In genomic region chr6:147774856-147775255, GRCh38 we compare ENCODE assay signal across 18 cellular contexts.
A peak's percentile ranks its signal among the peaks of the same experiment; 100 is the strongest.
DNase-seq lines count a peak whose midpoint lies in the region; ATAC-seq, FAIRE-seq and TF ChIP-seq lines count a peak whose summit lies in the region.
"Had no signal": no experiment of that assay in that cellular context is flagged by ENCODE, and none has a peak within 500 bp of the region (broad histone marks: within the 10 kb centered on the region; RNA-seq: fewer than 3 reads in every experiment).

No MANE protein-coding gene starts in this region.

- POLR2A ChIA-PET in HepG2 (lab: Yijun Ruan, JAX): no interaction called here
- POLR2A ChIA-PET in OCI-LY7 (lab: Charles Lee): interaction anchor here (0.6 kb wide), 1 partner anchor 508 kb away, joined by 3 read pairs; no protein-coding TSS in a partner anchor

- no peak overlapping the region for H3K27ac Mint-ChIP-seq in activated T-helper 1 cell treated with anti-CD3 and anti-CD28 coated beads, Interleukin-12 subunit alpha, Interleukin-12 subunit beta, Interleukin-2, Interleukin-4 antibody, amounts not matched to agents 30 ng/mL and 10 ng/mL and 1 ng/mL, durations not matched to agents 14 hours and 24 hours and 36 hours
- H3K27ac Mint-ChIP-seq: stimulated activated naive B cell treated with anti-CD40 and anti-IgM and Interleukin-4, amounts not matched to agents 10 μg/mL and 1 μg/mL and 100 μg/mL, for 72 hours had no signal

- no peaks in the 10 kb centered on the region for H3K9me3 Mint-ChIP-seq in activated T-helper 1 cell treated with anti-CD3 and anti-CD28 coated beads, Interleukin-12 subunit alpha, Interleukin-12 subunit beta, Interleukin-2, Interleukin-4 antibody, amounts not matched to agents 30 ng/mL and 10 ng/mL and 1 ng/mL, durations not matched to agents 14 hours and 24 hours and 36 hours

- H3K27ac ChIP-seq in HepG2 (ENCODE audit: extremely low read length, insufficient read depth, low read length) (no peak overlapping the region), right lobe of liver (no peak overlapping the region), OCI-LY7 (ENCODE audit: low read depth, low read length, poor library complexity, severe bottlenecking) (no peak overlapping the region)
- H3K27ac ChIP-seq: gastrocnemius medialis, GM23248 had no signal

- ATAC-seq in HepG2: no peak
- no peak for ATAC-seq in right lobe of liver
- no peak for ATAC-seq in GM21619 (IDR thresholded peaks at IDR 0.05; ENCODE audit: unreplicated experiment)
- ATAC-seq in HG02759 (IDR thresholded peaks at IDR 0.05; ENCODE audit: unreplicated experiment): no peak
- ATAC-seq: gastrocnemius medialis; stimulated activated naive B cell treated with anti-CD40 and anti-IgM and Interleukin-4, amounts not matched to agents 10 μg/mL and 1 μg/mL and 100 μg/mL, for 72 hours had no signal

- peak; percentile 20 for DNase-seq in HepG2 (ENCODE audit: low spot score)
- DNase-seq in right lobe of liver: no peak
- no peak for DNase-seq in OCI-LY7 (ENCODE audit: low spot score)
- DNase-seq in fibroblast of mammary gland (ENCODE audit: low read depth): peak; percentile 5
- DNase-seq in NCI-H187 (lab: John Stamatoyannopoulos, UW): no peak
- no peak for DNase-seq in activated T-helper 1 cell treated with anti-CD3 and anti-CD28 coated beads, Interleukin-12 subunit alpha, Interleukin-12 subunit beta, Interleukin-2, Interleukin-4 antibody, amounts not matched to agents 30 ng/mL and 10 ng/mL and 1 ng/mL, durations not matched to agents 14 hours and 24 hours and 36 hours (ENCODE audit: low spot score)
- DNase-seq: activated CD4-positive, alpha-beta T cell treated with anti-CD3 and anti-CD28 coated beads for 4 hours; DMS79 treated with DMSO at 0.1 percent for 48 hours; gastrocnemius medialis; GM23248; kidney; MG63; retina; stimulated activated CD4-positive, alpha-beta T cell treated with anti-CD3 and anti-CD28 coated beads, Interleukin-4, amount 100 ng/mL, for 4 hours; stimulated activated naive B cell treated with anti-CD40 and anti-IgM and Interleukin-4, amounts not matched to agents 10 μg/mL and 1 μg/mL and 100 μg/mL, for 72 hours had no signal

- FAIRE-seq in HepG2 (lab: Jason Lieb, UNC): no peak
- FAIRE-seq: GM18507 had no signal

- H3K36me3 ChIP-seq in HepG2 (replicated peaks in 1 of 2; ENCODE audit: control insufficient read depth in 1 of 2, insufficient read depth in 2 of 2, low read length in 2 of 2) (no peaks in the 10 kb centered on the region), right lobe of liver (no peaks in the 10 kb centered on the region), OCI-LY7 (ENCODE audit: insufficient read depth, low read length) (no peaks in the 10 kb centered on the region)
- H3K36me3 ChIP-seq: gastrocnemius medialis, MG63 had no signal

- H3K9me3 ChIP-seq in HepG2 (ENCODE audit: low read length) (no peaks in the 10 kb centered on the region), right lobe of liver (no peaks in the 10 kb centered on the region), OCI-LY7 (ENCODE audit: low read length) (no peaks in the 10 kb centered on the region)
- H3K9me3 ChIP-seq: gastrocnemius medialis, MG63 had no signal

- H3K4me2 ChIP-seq in HepG2 (ENCODE audit: low read depth, low read length): no peak overlapping the region
- H3K4me2 ChIP-seq in OCI-LY7 (ENCODE audit: low read length): no peak overlapping the region

- H3K4me1 ChIP-seq in HepG2 (ENCODE audit: insufficient read depth, low read length) (no peaks in the 10 kb centered on the region), right lobe of liver (no peaks in the 10 kb centered on the region), OCI-LY7 (ENCODE audit: insufficient read depth, low read length, poor library complexity, severe bottlenecking) (no peaks in the 10 kb centered on the region)
- H3K4me1 ChIP-seq: gastrocnemius medialis had no signal

- WGBS in HepG2 (ENCODE audit: low lambda C conversion rate): 58% methylated on average over 3 of the region's 3 CpGs
- 43% methylated on average over 1 of the region's 3 CpGs for WGBS in right lobe of liver (ENCODE audit: insufficient coverage, low coverage, low lambda C conversion rate, missing lambda C conversion rate)

- no peak overlapping the region for H3K9ac ChIP-seq in HepG2 (ENCODE audit: insufficient read depth, low read depth, low read length)
- H3K9ac ChIP-seq: GM23248 had no signal

- H4K20me1 ChIP-seq in HepG2 (ENCODE audit: insufficient read depth, low read length): no peaks in the 10 kb centered on the region
- no peaks in the 10 kb centered on the region for H4K20me1 ChIP-seq in OCI-LY7 (ENCODE audit: insufficient read depth, low read length)

- TF ChIP-seq CTCF in HepG2 (CRISPR knock-in tag; IDR thresholded peaks at IDR 0.05): 0 out of 2 replicates have a peak, but pooled peaks have one; percentile 9
- TF ChIP-seq CTCF in right lobe of liver (IDR thresholded peaks at IDR 0.05): no peak
- TF ChIP-seq CTCF in OCI-LY7 (conservative IDR thresholded peaks at IDR 0.05; ENCODE audit: low read length): peak; percentile 58
- TF ChIP-seq CTCF in fibroblast of mammary gland (conservative IDR thresholded peaks at IDR 0.05; ENCODE audit: control insufficient read depth, insufficient read depth, low read depth, low read length): peak; percentile 35

- no peak for TF ChIP-seq EP300 in HepG2 (IDR thresholded peaks at IDR 0.05; ENCODE audit: low read depth in 2 of 2, low read length in 2 of 2)
- TF ChIP-seq EP300 in HepG2 (CRISPR knock-in tag; IDR thresholded peaks at IDR 0.05; ENCODE audit: borderline replicate concordance): no peak

- no peaks in the 10 kb centered on the region for H3K79me2 ChIP-seq in HepG2 (ENCODE audit: insufficient read depth, low read length)
- no peaks in the 10 kb centered on the region for H3K79me2 ChIP-seq in OCI-LY7 (ENCODE audit: insufficient read depth, low read depth, low read length)

- TF ChIP-seq RAD21 in HepG2 (CRISPR knock-in tag; IDR thresholded peaks at IDR 0.05): no peak

- CTCF ChIA-PET in HepG2 (lab: Yijun Ruan, JAX; ENCODE audit: low intra/inter-chr PET ratio, low total read pairs): no interaction called here
- CTCF ChIA-PET in OCI-LY7 (lab: Charles Lee; ENCODE audit: unreplicated experiment): no interaction called here

- H3K27me3 ChIP-seq in HepG2 (ENCODE audit: control insufficient read depth in 1 of 2, insufficient read depth in 2 of 2, low read length in 2 of 2) (no peaks in the 10 kb centered on the region), right lobe of liver (no peaks in the 10 kb centered on the region)
- H3K27me3 ChIP-seq: gastrocnemius medialis, MG63 had no signal

- H3K27me3 Mint-ChIP-seq in activated T-helper 1 cell treated with anti-CD3 and anti-CD28 coated beads, Interleukin-12 subunit alpha, Interleukin-12 subunit beta, Interleukin-2, Interleukin-4 antibody, amounts not matched to agents 30 ng/mL and 10 ng/mL and 1 ng/mL, durations not matched to agents 14 hours and 24 hours and 36 hours (ENCODE audit: insufficient read depth): peaks cover 2% of the 10 kb centered on the region
- H3K27me3 Mint-ChIP-seq: stimulated activated naive B cell treated with anti-CD40 and anti-IgM and Interleukin-4, amounts not matched to agents 10 μg/mL and 1 μg/mL and 100 μg/mL, for 72 hours had no signal

- no peak for TF ChIP-seq POLR2A in HepG2 (IDR thresholded peaks at IDR 0.05; ENCODE audit: insufficient read depth in 1 of 2, low read depth in 2 of 2, low read length in 2 of 2)
- TF ChIP-seq POLR2A in right lobe of liver (IDR thresholded peaks at IDR 0.05): no peak

- H3K4me1 Mint-ChIP-seq in activated T-helper 1 cell treated with anti-CD3 and anti-CD28 coated beads, Interleukin-12 subunit alpha, Interleukin-12 subunit beta, Interleukin-2, Interleukin-4 antibody, amounts not matched to agents 30 ng/mL and 10 ng/mL and 1 ng/mL, durations not matched to agents 14 hours and 24 hours and 36 hours (ENCODE audit: low read depth): no peaks in the 10 kb centered on the region
- H3K4me1 Mint-ChIP-seq: stimulated activated naive B cell treated with anti-CD40 and anti-IgM and Interleukin-4, amounts not matched to agents 10 μg/mL and 1 μg/mL and 100 μg/mL, for 72 hours had no signal

- in situ Hi-C loops in HepG2 (cut with HindIII; ENCODE audit: extremely low pct_ligation_motif_present, low pct_unique_long_range_greater_than_20kb): no loop called here

- no peaks in the 10 kb centered on the region for H3K36me3 Mint-ChIP-seq in activated T-helper 1 cell treated with anti-CD3 and anti-CD28 coated beads, Interleukin-12 subunit alpha, Interleukin-12 subunit beta, Interleukin-2, Interleukin-4 antibody, amounts not matched to agents 30 ng/mL and 10 ng/mL and 1 ng/mL, durations not matched to agents 14 hours and 24 hours and 36 hours (ENCODE audit: low read depth)
- H3K36me3 Mint-ChIP-seq: stimulated activated naive B cell treated with anti-CD40 and anti-IgM and Interleukin-4, amounts not matched to agents 10 μg/mL and 1 μg/mL and 100 μg/mL, for 72 hours had no signal

- intact Hi-C loops in HepG2 (cut with micrococcal nuclease; ENCODE audit: unreplicated experiment) (no loop called here), right lobe of liver (cut with DNase I) (no loop called here), OCI-LY7 (cut with micrococcal nuclease; ENCODE audit: unreplicated experiment) (no loop called here)
- intact Hi-C loops in activated T-helper 1 cell treated with anti-CD3 and anti-CD28 coated beads, Interleukin-12 subunit alpha, Interleukin-12 subunit beta, Interleukin-2, Interleukin-4 antibody, amounts not matched to agents 30 ng/mL and 10 ng/mL and 1 ng/mL, durations not matched to agents 14 hours and 24 hours and 36 hours (cut with micrococcal nuclease): no loop called here

- BruUV-seq in HepG2 (replicated peaks; lab: Mats Ljungman, UMichigan) (no TSS peak), OCI-LY7 (replicated peaks; lab: Mats Ljungman, UMichigan) (no TSS peak)

- H2AFZ ChIP-seq in HepG2 (ENCODE audit: low read length): no peak overlapping the region
- H2AFZ ChIP-seq in OCI-LY7 (ENCODE audit: low read length): no peak overlapping the region
- H2AFZ ChIP-seq: GM23248 had no signal

- no peak overlapping the region for H3K4me3 Mint-ChIP-seq in activated T-helper 1 cell treated with anti-CD3 and anti-CD28 coated beads, Interleukin-12 subunit alpha, Interleukin-12 subunit beta, Interleukin-2, Interleukin-4 antibody, amounts not matched to agents 30 ng/mL and 10 ng/mL and 1 ng/mL, durations not matched to agents 14 hours and 24 hours and 36 hours
- H3K4me3 Mint-ChIP-seq: stimulated activated naive B cell treated with anti-CD40 and anti-IgM and Interleukin-4, amounts not matched to agents 10 μg/mL and 1 μg/mL and 100 μg/mL, for 72 hours had no signal

- H3K9me2 ChIP-seq in OCI-LY7 (ENCODE audit: insufficient read depth, low read length): no peaks in the 10 kb centered on the region

- H3K4me3 ChIP-seq in HepG2 (replicated peaks in 1 of 3; ENCODE audit: insufficient read depth in 1 of 3, low read depth in 2 of 3, low read length in 3 of 3) (no peak overlapping the region), right lobe of liver (no peak overlapping the region), OCI-LY7 (ENCODE audit: low read depth, low read length, poor library complexity, severe bottlenecking) (no peak overlapping the region), fibroblast of mammary gland (ENCODE audit: control insufficient read depth, low read depth, low read length) (no peak overlapping the region)
- H3K4me3 ChIP-seq: gastrocnemius medialis, GM23248, MG63 had no signal

TF ChIP-seq in HepG2, 621 proteins besides CTCF, POLR2A, EP300 and RAD21 (continues in another document):
- TF ChIP-seq GTF2F1 (IDR thresholded peaks at IDR 0.05; ENCODE audit: low read length) (no peak), CREB1 (IDR thresholded peaks at IDR 0.05) (no peak), CREB1 (CRISPR knock-in tag; IDR thresholded peaks at IDR 0.05) (no peak)

Comparison
In these comparisons a context has a peak if more than half of its experiments do, and no peak if none do; other contexts are left out.
1. DNase-seq: peak in HepG2 (single experiment) and fibroblast of mammary gland (single experiment); none in right lobe of liver (0 of 3), OCI-LY7 (single experiment), NCI-H187 (0 of 2) and activated T-helper 1 cell treated with anti-CD3 and anti-CD28 coated beads, Interleukin-12 subunit alpha, Interleukin-12 subunit beta, Interleukin-2, Interleukin-4 antibody, amounts not matched to agents 30 ng/mL and 10 ng/mL and 1 ng/mL, durations not matched to agents 14 hours and 24 hours and 36 hours (single experiment).
2. CTCF ChIP-seq: peak in HepG2 (single experiment), OCI-LY7 (single experiment) and fibroblast of mammary gland (single experiment); none in right lobe of liver (0 of 4).